Comparison of ENCODE assay signal across 22 cellular contexts in genomic region chr4:146165840-146166239, GRCh38. TPM values are rescaled to one million over a fixed set of nuclear protein-coding genes. Genes with fewer than 3 reads are reported as not detected.
A peak's percentile ranks its signal among the peaks of the same experiment; 100 is the strongest.
DNase-seq lines count a peak whose midpoint lies in the region; ATAC-seq, FAIRE-seq and TF ChIP-seq lines count a peak whose summit lies in the region.
"Had no signal": no experiment of that assay in that cellular context is flagged by ENCODE, and none has a peak within 500 bp of the region (broad histone marks: within the 10 kb centered on the region; RNA-seq: fewer than 3 reads in every experiment).

No MANE protein-coding gene starts in this region.

- TF ChIP-seq CTCF in AG09309 (IDR thresholded peaks at IDR 0.05; ENCODE audit: control insufficient read depth, insufficient read depth, low read depth, low read length, missing control alignments) (no peak), astrocyte of the cerebellum (IDR thresholded peaks at IDR 0.05; ENCODE audit: low read depth, low read length, missing control alignments) (no peak), foreskin fibroblast (IDR thresholded peaks at IDR 0.05; ENCODE audit: low read depth, low read length) (no peak)

- DNase-seq in AG09309 (ENCODE audit: low read depth) (peak; percentile 48), HS-5 (ENCODE audit: low read depth) (peak; percentile 77), astrocyte of the cerebellum (ENCODE audit: low read depth) (peak; percentile 71), foreskin fibroblast (peak; percentile 58 to 76), occipital lobe (lab: John Stamatoyannopoulos, UW) (no peak), NCI-H1105 (lab: John Stamatoyannopoulos, UW) (no peak), GM12891 (ENCODE audit: insufficient read length, low spot score) (no peak)
- DNase-seq: activated B cell treated with CpG ODN at 0.5 μM for 24 hours; activated CD8-positive, alpha-beta memory T cell treated with anti-CD3 and anti-CD28 coated beads, Interleukin-2, amount 50 U/mL, for 48 hours; activated naive CD8-positive, alpha-beta T cell treated with anti-CD3 and anti-CD28 coated beads, Interleukin-2, amount 50 U/mL, for 24 hours; cortex of kidney; DMS79 treated with DMSO at 0.1 percent for 48 hours; GOT3; islet precursor cell; MM.1S; mucosa of descending colon; NCI-H2107; stimulated activated CD4-positive, alpha-beta T cell treated with anti-CD3 and anti-CD28 coated beads, Interleukin-1b, Interleukin-23, amount 100 ng/mL, for 48 hours had no signal

- ATAC-seq in HG03442 (IDR thresholded peaks at IDR 0.05; ENCODE audit: unreplicated experiment): no peak
- ATAC-seq: activated naive CD8-positive, alpha-beta T cell treated with anti-CD3 and anti-CD28 coated beads, Interleukin-2, amount 50 U/mL, for 24 hours; mucosa of descending colon had no signal

- no peak for FAIRE-seq in GM12891 (lab: Jason Lieb, UNC)

- no peak for TF ChIP-seq POLR2A in GM12891 (IDR thresholded peaks at IDR 0.05; ENCODE audit: low read depth, low read length)

- in situ Hi-C loops in astrocyte of the cerebellum (cut with HindIII; ENCODE audit: low sequenced_read_pairs): no loop called here

- H3K4me3 ChIP-seq in AG09309 (ENCODE audit: control insufficient read depth, low read depth, low read length): no peak overlapping the region
- no peak overlapping the region for H3K4me3 ChIP-seq in astrocyte of the cerebellum (ENCODE audit: low read depth, low read length)
- H3K4me3 ChIP-seq in foreskin fibroblast (ENCODE audit: low read depth in 1 of 2, low read length in 2 of 2): no peak overlapping the region
- H3K4me3 ChIP-seq: mucosa of descending colon had no signal

TF ChIP-seq in GM12891, 5 proteins besides CTCF, POLR2A, EP300 and RAD21:
- TF ChIP-seq POLR2AphosphoS5 (IDR thresholded peaks at IDR 0.05; ENCODE audit: low read depth, low read length): no peak
- TF ChIP-seq POU2F2 (IDR thresholded peaks at IDR 0.05; ENCODE audit: low read depth, low read length): no peak

RNA-seq across cellular contexts. Expression of gene LSM6, which starts 9.7 kb away (rescaled TPM):
- total RNA-seq in occipital lobe: 39.3 TPM
- polyA plus RNA-seq in GM12891 (2012; ENCODE audit: low read depth, missing spikeins): 116 TPM

RNA-seq across cellular contexts. Expression of gene REELD1, which starts 48.5 kb away (rescaled TPM):
- not detected for total RNA-seq in occipital lobe
- 0.28 TPM for polyA plus RNA-seq in GM12891 (2012; ENCODE audit: low read depth, missing spikeins)
- total RNA-seq: glomerular endothelial cell, pulmonary artery endothelial cell, urinary bladder had no signal

Comparison
In these comparisons a context has a peak if more than half of its experiments do, and no peak if none do; other contexts are left out.
1. DNase-seq: peak in AG09309 (single experiment), HS-5 (single experiment), astrocyte of the cerebellum (single experiment) and foreskin fibroblast (2 of 2); none in occipital lobe (single experiment), NCI-H1105 (single experiment) and GM12891 (single experiment).